ENCODE assay signal across 11 cellular contexts in genomic region chr3:181838940-181839914, GRCh38.
DNase-seq lines count a peak whose midpoint lies in the region; ATAC-seq and TF ChIP-seq lines count a peak whose summit lies in the region.
"Had no signal": no experiment of that assay in that cellular context is flagged by ENCODE, and none has a peak within 500 bp of the region (broad histone marks: within the 10 kb centered on the region; RNA-seq: fewer than 3 reads in every experiment).

No MANE protein-coding gene starts in this region.

- TF ChIP-seq CTCF in esophagus squamous epithelium (IDR thresholded peaks at IDR 0.05) (no peak), heart left ventricle (IDR thresholded peaks at IDR 0.05) (no peak)

- H3K4me3 ChIP-seq in esophagus squamous epithelium: peak overlapping the region; percentile 12 to 47 (median 32)
- no peak overlapping the region for H3K4me3 ChIP-seq in heart left ventricle

- ATAC-seq in heart left ventricle (no peak), GM18520 (IDR thresholded peaks at IDR 0.05; ENCODE audit: unreplicated experiment) (no peak), HG02588 (IDR thresholded peaks at IDR 0.05; ENCODE audit: unreplicated experiment) (no peak)
- ATAC-seq: HCT116, HepG2 had no signal

- DNase-seq in DMS79 (lab: John Stamatoyannopoulos, UW) (peak; percentile 80), HT-29 (ENCODE audit: low spot score) (peak; percentile 39), NCI-H526 (lab: John Stamatoyannopoulos, UW) (peak; percentile 80 to 87), esophagus squamous epithelium (lab: John Stamatoyannopoulos, UW) (no peak), heart left ventricle (no peak), NCI-H2227 treated with DMSO at 0.1 percent for 48 hours (lab: John Stamatoyannopoulos, UW) (no peak)
- DNase-seq: Right ventricle myocardium superior had no signal

- no peaks in the 10 kb centered on the region for H3K36me3 ChIP-seq in esophagus squamous epithelium
- no peaks in the 10 kb centered on the region for H3K36me3 ChIP-seq in heart left ventricle

- WGBS in esophagus squamous epithelium, 2 donors: 25 to 34% methylated on average over 18 of the region's 18 CpGs
- WGBS in heart left ventricle, 4 donors: 77 to 79% (median 78%) methylated on average over 18 of the region's 18 CpGs

- H3K9me3 ChIP-seq in esophagus squamous epithelium (no peaks in the 10 kb centered on the region), heart left ventricle (no peaks in the 10 kb centered on the region)

- H3K4me1 ChIP-seq in esophagus squamous epithelium (peaks cover 0 to 11% (median 0%) of the 10 kb centered on the region in 3 donors), heart left ventricle (no peaks in the 10 kb centered on the region)

- intact Hi-C loops in esophagus squamous epithelium (cut with DNase I) (no loop called here), heart left ventricle (cut with DNase I) (no loop called here)

- TF ChIP-seq POLR2A in esophagus squamous epithelium (IDR thresholded peaks at IDR 0.05): no peak
- TF ChIP-seq POLR2A in heart left ventricle (IDR thresholded peaks at IDR 0.05): no peak

- H3K27ac ChIP-seq in esophagus squamous epithelium: peak overlapping the region; percentile 7 to 59 (median 41)
- H3K27ac ChIP-seq in heart left ventricle: no peak overlapping the region

- H3K27me3 ChIP-seq in esophagus squamous epithelium (no peaks in the 10 kb centered on the region), heart left ventricle (no peaks in the 10 kb centered on the region)

Comparison
In these comparisons a context has a peak if more than half of its experiments do, and no peak if none do; other contexts are left out.
1. DNase-seq: peak in DMS79 (single experiment), HT-29 (single experiment) and NCI-H526 (2 of 2); none in esophagus squamous epithelium (single experiment), heart left ventricle (0 of 5) and NCI-H2227 treated with DMSO at 0.1 percent for 48 hours (single experiment).
2. H3K27ac ChIP-seq: peak in esophagus squamous epithelium (4 of 4); none in heart left ventricle (0 of 12).
3. H3K4me3 ChIP-seq: peak in esophagus squamous epithelium (4 of 4); none in heart left ventricle (0 of 12).